ENCODE assay signal across 1 cellular context in genomic region chr16:2777231-2777902, GRCh38.
TF ChIP-seq lines count a peak whose summit lies in the region.

TSS of gene ELOB (minus strand) at chr16:2777280. CDS start at chr16:2777239, 41 bp downstream.

TF ChIP-seq in K562, 482 proteins besides CTCF, POLR2A, EP300 and RAD21 (continued from another document and continues in another):
- TF ChIP-seq AFF1 (IDR thresholded peaks at IDR 0.05; ENCODE audit: low read depth in 1 of 2, partially characterized antibody in 2 of 2) (peak in 1 of 2 experiments; percentile 88), BACH1 (tag; IDR thresholded peaks at IDR 0.05) (peak; percentile 51; the same call in 1 of the 2 replicates), MNT (conservative IDR thresholded peaks at IDR 0.05) (peak in 1 of 2 experiments; percentile 35; a peak in 2 of 4 replicates), FOXP4 (CRISPR knock-in tag; IDR thresholded peaks at IDR 0.05; ENCODE audit: borderline replicate concordance) (0 out of 2 replicates have a peak, but pooled peaks have one; percentile 59), HES1 (IDR thresholded peaks at IDR 0.05; ENCODE audit: low read depth) (no peak), SOX6 (IDR thresholded peaks at IDR 0.05) (no peak), ZNF197 (CRISPR knock-in tag; IDR thresholded peaks at IDR 0.05; ENCODE audit: low read depth) (peak; percentile 85; the same call in 1 of the 2 replicates), E2F3 (CRISPR knock-in tag; IDR thresholded peaks at IDR 0.05) (0 out of 2 replicates have a peak, but pooled peaks have one; percentile 69), CREB3L1 (IDR thresholded peaks at IDR 0.05; ENCODE audit: borderline replicate concordance, low read depth) (peak; percentile 61; the same call in 1 of the 2 replicates), ZNF77 (CRISPR knock-in tag; IDR thresholded peaks at IDR 0.05) (no peak), CSDE1 (IDR thresholded peaks at IDR 0.05) (peak in 1 of 2 experiments; percentile 85; a peak in 1 of 4 replicates), ZNF583 (CRISPR knock-in tag; IDR thresholded peaks at IDR 0.05) (0 out of 2 replicates have a peak, but pooled peaks have one; percentile 17), ZBTB11 (CRISPR knock-in tag; IDR thresholded peaks at IDR 0.05) (peak in 1 of 3 experiments; percentile 77; a peak in 2 of 6 replicates), POLR2H (tag; IDR thresholded peaks at IDR 0.05; ENCODE audit: low read depth) (peak; percentile 79), ZNF232 (CRISPR knock-in tag; IDR thresholded peaks at IDR 0.05) (peak; percentile 85), SIN3B (IDR thresholded peaks at IDR 0.05; ENCODE audit: low read depth) (peak; percentile 72), DEAF1 (CRISPR knock-in tag; IDR thresholded peaks at IDR 0.05) (0 out of 2 replicates have a peak, but pooled peaks have one; percentile 26), ZBTB9 (CRISPR knock-in tag; IDR thresholded peaks at IDR 0.05) (peak; percentile 83), NR2C2 (CRISPR knock-in tag; IDR thresholded peaks at IDR 0.05) (no peak), NR2C2 (tag; IDR thresholded peaks at IDR 0.05) (peak; percentile 78), KAT7 (CRISPR knock-in tag; IDR thresholded peaks at IDR 0.05; ENCODE audit: borderline replicate concordance) (peak; percentile 93), ZKSCAN3 (CRISPR knock-in tag; IDR thresholded peaks at IDR 0.05) (no peak), LCOR (CRISPR knock-in tag; IDR thresholded peaks at IDR 0.05) (peak; percentile 71; the same call in 1 of the 2 replicates), CBX1 (IDR thresholded peaks at IDR 0.05; ENCODE audit: low read depth) (0 out of 2 replicates have a peak, but pooled peaks have one; percentile 65), BRD9 (IDR thresholded peaks at IDR 0.05; ENCODE audit: low read depth, partially characterized antibody) (peak; percentile 78), TBL1XR1 (IDR thresholded peaks at IDR 0.05; ENCODE audit: low read length in 2 of 2) (no peak), NR2C1 (IDR thresholded peaks at IDR 0.05) (peak; percentile 60; the same call in 1 of the 2 replicates), NR2C1 (tag; IDR thresholded peaks at IDR 0.05) (peak; percentile 37; the same call in 1 of the 2 replicates), ETV6 (IDR thresholded peaks at IDR 0.05; ENCODE audit: borderline replicate concordance in 1 of 2, low read depth in 2 of 2, low read length in 1 of 2) (no peak), ETV6 (CRISPR knock-in tag; IDR thresholded peaks at IDR 0.05; ENCODE audit: borderline replicate concordance) (0 out of 2 replicates have a peak, but pooled peaks have one; percentile 32), ZZZ3 (IDR thresholded peaks at IDR 0.05) (peak; percentile 69; the same call in 1 of the 2 replicates), HOMEZ (CRISPR knock-in tag; IDR thresholded peaks at IDR 0.05) (no peak), DMBX1 (CRISPR knock-in tag; IDR thresholded peaks at IDR 0.05; ENCODE audit: borderline replicate concordance) (0 out of 2 replicates have a peak, but pooled peaks have one; percentile 46), ZNF551 (CRISPR knock-in tag; IDR thresholded peaks at IDR 0.05) (no peak), THAP7 (CRISPR knock-in tag; IDR thresholded peaks at IDR 0.05) (peak; percentile 91), ZNF766 (CRISPR knock-in tag; conservative IDR thresholded peaks at IDR 0.05) (peak; percentile 85), ZNF76 (CRISPR knock-in tag; IDR thresholded peaks at IDR 0.05; ENCODE audit: borderline replicate concordance) (peak; percentile 82; the same call in 1 of the 2 replicates), ZNF24 (IDR thresholded peaks at IDR 0.05) (no peak), CREB1 (IDR thresholded peaks at IDR 0.05) (no peak), CREB1 (CRISPR knock-in tag; IDR thresholded peaks at IDR 0.05) (peak; percentile 45), MTA3 (IDR thresholded peaks at IDR 0.05; ENCODE audit: borderline replicate concordance) (peak; percentile 21; the same call in 1 of the 2 replicates), CBX2 (IDR thresholded peaks at IDR 0.05; ENCODE audit: insufficient read depth, low read length, poor library complexity, severe bottlenecking) (no peak)
